ENCODE assay signal across 10 cellular contexts in genomic region chr15:83973816-83974215, GRCh38.
DNase-seq lines count a peak whose midpoint lies in the region; ATAC-seq and TF ChIP-seq lines count a peak whose summit lies in the region.
"Had no signal": no experiment of that assay in that cellular context is flagged by ENCODE, and none has a peak within 500 bp of the region (broad histone marks: within the 10 kb centered on the region; RNA-seq: fewer than 3 reads in every experiment).

No MANE protein-coding gene starts in this region.

- TF ChIP-seq CTCF in left ventricle myocardium inferior (IDR thresholded peaks at IDR 0.05; ENCODE audit: borderline replicate concordance) (peak; percentile 43), endothelial cell (IDR thresholded peaks at IDR 0.05; ENCODE audit: unreplicated experiment) (peak; percentile 39), upper lobe of right lung (IDR thresholded peaks at IDR 0.05) (peak; percentile 27)

- intact Hi-C loops in left ventricle myocardium inferior (cut with micrococcal nuclease) (no loop called here), cardiac septum (cut with DNase I) (no loop called here), upper lobe of right lung (cut with DNase I) (no loop called here)

- no peak overlapping the region for H3K27ac ChIP-seq in left ventricle myocardium inferior (replicated peaks)
- no peak overlapping the region for H3K27ac ChIP-seq in upper lobe of right lung

- H3K4me1 ChIP-seq in left ventricle myocardium inferior (peaks cover 5% of the 10 kb centered on the region), upper lobe of right lung (no peaks in the 10 kb centered on the region)

- H3K27me3 ChIP-seq in left ventricle myocardium inferior (ENCODE audit: low read depth): no peaks in the 10 kb centered on the region
- H3K27me3 ChIP-seq in upper lobe of right lung: no peaks in the 10 kb centered on the region

- no peak overlapping the region for H3K4me3 Mint-ChIP-seq in endothelial cell (ENCODE audit: unreplicated experiment)
- H3K4me3 Mint-ChIP-seq: CD4-positive, alpha-beta memory T cell had no signal

- H3K36me3 ChIP-seq in left ventricle myocardium inferior (peaks cover 8% of the 10 kb centered on the region), upper lobe of right lung (no peaks in the 10 kb centered on the region)

- H3K36me3 Mint-ChIP-seq in endothelial cell (ENCODE audit: low read depth, unreplicated experiment): peaks cover 25% of the 10 kb centered on the region
- H3K36me3 Mint-ChIP-seq: CD4-positive, alpha-beta memory T cell had no signal

- peak; percentile 41 for ATAC-seq in upper lobe of right lung
- ATAC-seq in GM21737 (IDR thresholded peaks at IDR 0.05; ENCODE audit: unreplicated experiment): no peak

- DNase-seq in left ventricle myocardium inferior: no peak
- no peak for DNase-seq in cardiac septum (ENCODE audit: low spot score)
- DNase-seq in LHCN-M2 (ENCODE audit: low read depth): peak; percentile 11
- DNase-seq in endothelial cell (ENCODE audit: low spot score): no peak
- no peak for DNase-seq in upper lobe of right lung
- DNase-seq in AML-193 (lab: John Stamatoyannopoulos, UW): no peak
- DNase-seq in activated CD4-positive, alpha-beta T cell treated with anti-CD3 and anti-CD28 coated beads for 48 hours: no peak
- DNase-seq: CD4-positive, alpha-beta memory T cell; SIG-M5 had no signal

- peaks cover 13% of the 10 kb centered on the region for H3K9me3 ChIP-seq in left ventricle myocardium inferior (replicated peaks)
- H3K9me3 ChIP-seq in upper lobe of right lung: no peaks in the 10 kb centered on the region

- H3K27ac Mint-ChIP-seq in endothelial cell (ENCODE audit: unreplicated experiment): no peak overlapping the region
- H3K27ac Mint-ChIP-seq: CD4-positive, alpha-beta memory T cell had no signal

- H3K4me3 ChIP-seq in left ventricle myocardium inferior (no peak overlapping the region), upper lobe of right lung (no peak overlapping the region)

- peaks cover 10% of the 10 kb centered on the region for H3K27me3 Mint-ChIP-seq in endothelial cell (ENCODE audit: unreplicated experiment)

- peaks cover 21% of the 10 kb centered on the region for H3K9me3 Mint-ChIP-seq in endothelial cell (ENCODE audit: unreplicated experiment)

- H3K4me1 Mint-ChIP-seq in endothelial cell (ENCODE audit: unreplicated experiment): no peaks in the 10 kb centered on the region
- H3K4me1 Mint-ChIP-seq: CD4-positive, alpha-beta memory T cell had no signal
